In the genomic region with DNA sequence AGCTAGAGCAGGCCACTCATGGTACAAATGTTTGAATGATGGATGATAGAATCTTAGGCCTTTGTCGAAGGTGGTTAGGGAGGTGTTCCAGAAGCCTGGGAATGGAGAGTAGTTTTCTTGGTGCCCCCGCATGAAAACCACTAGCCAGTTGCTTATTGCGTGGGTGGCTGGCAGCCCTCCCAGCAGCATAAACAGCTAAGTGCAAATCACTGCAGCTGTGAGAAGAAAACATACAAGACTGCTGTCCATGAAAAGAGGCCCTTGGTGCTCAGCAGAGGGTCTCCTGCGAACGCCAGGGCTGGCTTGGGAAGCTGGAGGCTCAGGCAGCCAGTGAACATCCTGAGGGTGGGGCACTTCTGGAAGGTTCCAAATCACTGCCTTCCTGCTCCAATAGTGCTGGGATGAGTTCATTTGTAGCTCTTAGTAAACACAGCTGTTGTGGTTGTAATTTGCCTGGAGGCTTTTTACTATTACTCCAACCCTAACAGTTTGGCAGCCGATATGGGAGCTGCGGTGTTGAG, we compare ENCODE assay signal across 1 cellular context.
TF ChIP-seq lines count a peak whose summit lies in the region.

No MANE protein-coding gene starts in this region.

TF ChIP-seq in HepG2, 621 proteins besides CTCF, POLR2A, EP300 and RAD21 (continued from another document):
- TF ChIP-seq, protein P1, sequence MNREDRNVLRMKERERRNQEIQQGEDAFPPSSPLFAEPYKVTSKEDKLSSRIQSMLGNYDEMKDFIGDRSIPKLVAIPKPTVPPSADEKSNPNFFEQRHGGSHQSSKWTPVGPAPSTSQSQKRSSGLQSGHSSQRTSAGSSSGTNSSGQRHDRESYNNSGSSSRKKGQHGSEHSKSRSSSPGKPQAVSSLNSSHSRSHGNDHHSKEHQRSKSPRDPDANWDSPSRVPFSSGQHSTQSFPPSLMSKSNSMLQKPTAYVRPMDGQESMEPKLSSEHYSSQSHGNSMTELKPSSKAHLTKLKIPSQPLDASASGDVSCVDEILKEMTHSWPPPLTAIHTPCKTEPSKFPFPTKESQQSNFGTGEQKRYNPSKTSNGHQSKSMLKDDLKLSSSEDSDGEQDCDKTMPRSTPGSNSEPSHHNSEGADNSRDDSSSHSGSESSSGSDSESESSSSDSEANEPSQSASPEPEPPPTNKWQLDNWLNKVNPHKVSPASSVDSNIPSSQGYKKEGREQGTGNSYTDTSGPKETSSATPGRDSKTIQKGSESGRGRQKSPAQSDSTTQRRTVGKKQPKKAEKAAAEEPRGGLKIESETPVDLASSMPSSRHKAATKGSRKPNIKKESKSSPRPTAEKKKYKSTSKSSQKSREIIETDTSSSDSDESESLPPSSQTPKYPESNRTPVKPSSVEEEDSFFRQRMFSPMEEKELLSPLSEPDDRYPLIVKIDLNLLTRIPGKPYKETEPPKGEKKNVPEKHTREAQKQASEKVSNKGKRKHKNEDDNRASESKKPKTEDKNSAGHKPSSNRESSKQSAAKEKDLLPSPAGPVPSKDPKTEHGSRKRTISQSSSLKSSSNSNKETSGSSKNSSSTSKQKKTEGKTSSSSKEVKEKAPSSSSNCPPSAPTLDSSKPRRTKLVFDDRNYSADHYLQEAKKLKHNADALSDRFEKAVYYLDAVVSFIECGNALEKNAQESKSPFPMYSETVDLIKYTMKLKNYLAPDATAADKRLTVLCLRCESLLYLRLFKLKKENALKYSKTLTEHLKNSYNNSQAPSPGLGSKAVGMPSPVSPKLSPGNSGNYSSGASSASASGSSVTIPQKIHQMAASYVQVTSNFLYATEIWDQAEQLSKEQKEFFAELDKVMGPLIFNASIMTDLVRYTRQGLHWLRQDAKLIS (CRISPR knock-in tag; IDR thresholded peaks at IDR 0.05) = no peak
- TF ChIP-seq NFKB2 (CRISPR knock-in tag; IDR thresholded peaks at IDR 0.05; ENCODE audit: borderline replicate concordance) (no peak), GABPA (IDR thresholded peaks at IDR 0.05; ENCODE audit: low read depth, low read length) (no peak), GABPA (CRISPR knock-in tag; IDR thresholded peaks at IDR 0.05; ENCODE audit: low read depth) (no peak), HNRNPL (IDR thresholded peaks at IDR 0.05; ENCODE audit: low read depth, low read length) (no peak), TSC22D2 (CRISPR knock-in tag; IDR thresholded peaks at IDR 0.05; ENCODE audit: borderline replicate concordance) (no peak), HHEX (CRISPR knock-in tag; IDR thresholded peaks at IDR 0.05) (no peak), TOPORS (CRISPR knock-in tag; IDR thresholded peaks at IDR 0.05) (no peak), RARA (CRISPR knock-in tag; IDR thresholded peaks at IDR 0.05) (no peak), HCFC1 (IDR thresholded peaks at IDR 0.05; ENCODE audit: low read depth, low read length) (no peak), AKAP8 (CRISPR knock-in tag; IDR thresholded peaks at IDR 0.05) (no peak), SPEN (CRISPR knock-in tag; IDR thresholded peaks at IDR 0.05; ENCODE audit: low read depth) (no peak), ZNF615 (CRISPR knock-in tag; IDR thresholded peaks at IDR 0.05; ENCODE audit: borderline replicate concordance) (no peak), CREB1 (IDR thresholded peaks at IDR 0.05) (no peak), CREB1 (CRISPR knock-in tag; IDR thresholded peaks at IDR 0.05) (no peak)
- TF ChIP-seq, protein P2, sequence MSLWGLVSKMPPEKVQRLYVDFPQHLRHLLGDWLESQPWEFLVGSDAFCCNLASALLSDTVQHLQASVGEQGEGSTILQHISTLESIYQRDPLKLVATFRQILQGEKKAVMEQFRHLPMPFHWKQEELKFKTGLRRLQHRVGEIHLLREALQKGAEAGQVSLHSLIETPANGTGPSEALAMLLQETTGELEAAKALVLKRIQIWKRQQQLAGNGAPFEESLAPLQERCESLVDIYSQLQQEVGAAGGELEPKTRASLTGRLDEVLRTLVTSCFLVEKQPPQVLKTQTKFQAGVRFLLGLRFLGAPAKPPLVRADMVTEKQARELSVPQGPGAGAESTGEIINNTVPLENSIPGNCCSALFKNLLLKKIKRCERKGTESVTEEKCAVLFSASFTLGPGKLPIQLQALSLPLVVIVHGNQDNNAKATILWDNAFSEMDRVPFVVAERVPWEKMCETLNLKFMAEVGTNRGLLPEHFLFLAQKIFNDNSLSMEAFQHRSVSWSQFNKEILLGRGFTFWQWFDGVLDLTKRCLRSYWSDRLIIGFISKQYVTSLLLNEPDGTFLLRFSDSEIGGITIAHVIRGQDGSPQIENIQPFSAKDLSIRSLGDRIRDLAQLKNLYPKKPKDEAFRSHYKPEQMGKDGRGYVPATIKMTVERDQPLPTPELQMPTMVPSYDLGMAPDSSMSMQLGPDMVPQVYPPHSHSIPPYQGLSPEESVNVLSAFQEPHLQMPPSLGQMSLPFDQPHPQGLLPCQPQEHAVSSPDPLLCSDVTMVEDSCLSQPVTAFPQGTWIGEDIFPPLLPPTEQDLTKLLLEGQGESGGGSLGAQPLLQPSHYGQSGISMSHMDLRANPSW (CRISPR knock-in tag; IDR thresholded peaks at IDR 0.05; ENCODE audit: borderline replicate concordance) = no peak
- TF ChIP-seq, protein P3, sequence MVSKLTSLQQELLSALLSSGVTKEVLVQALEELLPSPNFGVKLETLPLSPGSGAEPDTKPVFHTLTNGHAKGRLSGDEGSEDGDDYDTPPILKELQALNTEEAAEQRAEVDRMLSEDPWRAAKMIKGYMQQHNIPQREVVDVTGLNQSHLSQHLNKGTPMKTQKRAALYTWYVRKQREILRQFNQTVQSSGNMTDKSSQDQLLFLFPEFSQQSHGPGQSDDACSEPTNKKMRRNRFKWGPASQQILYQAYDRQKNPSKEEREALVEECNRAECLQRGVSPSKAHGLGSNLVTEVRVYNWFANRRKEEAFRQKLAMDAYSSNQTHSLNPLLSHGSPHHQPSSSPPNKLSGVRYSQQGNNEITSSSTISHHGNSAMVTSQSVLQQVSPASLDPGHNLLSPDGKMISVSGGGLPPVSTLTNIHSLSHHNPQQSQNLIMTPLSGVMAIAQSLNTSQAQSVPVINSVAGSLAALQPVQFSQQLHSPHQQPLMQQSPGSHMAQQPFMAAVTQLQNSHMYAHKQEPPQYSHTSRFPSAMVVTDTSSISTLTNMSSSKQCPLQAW (CRISPR knock-in tag; IDR thresholded peaks at IDR 0.05) = no peak
- TF ChIP-seq, protein P4, sequence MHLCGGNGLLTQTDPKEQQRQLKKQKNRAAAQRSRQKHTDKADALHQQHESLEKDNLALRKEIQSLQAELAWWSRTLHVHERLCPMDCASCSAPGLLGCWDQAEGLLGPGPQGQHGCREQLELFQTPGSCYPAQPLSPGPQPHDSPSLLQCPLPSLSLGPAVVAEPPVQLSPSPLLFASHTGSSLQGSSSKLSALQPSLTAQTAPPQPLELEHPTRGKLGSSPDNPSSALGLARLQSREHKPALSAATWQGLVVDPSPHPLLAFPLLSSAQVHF (CRISPR knock-in tag; IDR thresholded peaks at IDR 0.05) = no peak
- TF ChIP-seq, protein P5, sequence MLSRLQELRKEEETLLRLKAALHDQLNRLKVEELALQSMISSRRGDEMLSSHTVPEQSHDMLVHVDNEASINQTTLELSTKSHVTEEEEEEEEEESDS (CRISPR knock-in tag; IDR thresholded peaks at IDR 0.05; ENCODE audit: borderline replicate concordance) = no peak
- TF ChIP-seq, protein P6, sequence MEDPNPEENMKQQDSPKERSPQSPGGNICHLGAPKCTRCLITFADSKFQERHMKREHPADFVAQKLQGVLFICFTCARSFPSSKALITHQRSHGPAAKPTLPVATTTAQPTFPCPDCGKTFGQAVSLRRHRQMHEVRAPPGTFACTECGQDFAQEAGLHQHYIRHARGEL (CRISPR knock-in tag; IDR thresholded peaks at IDR 0.05) = no peak
- TF ChIP-seq, protein P7, sequence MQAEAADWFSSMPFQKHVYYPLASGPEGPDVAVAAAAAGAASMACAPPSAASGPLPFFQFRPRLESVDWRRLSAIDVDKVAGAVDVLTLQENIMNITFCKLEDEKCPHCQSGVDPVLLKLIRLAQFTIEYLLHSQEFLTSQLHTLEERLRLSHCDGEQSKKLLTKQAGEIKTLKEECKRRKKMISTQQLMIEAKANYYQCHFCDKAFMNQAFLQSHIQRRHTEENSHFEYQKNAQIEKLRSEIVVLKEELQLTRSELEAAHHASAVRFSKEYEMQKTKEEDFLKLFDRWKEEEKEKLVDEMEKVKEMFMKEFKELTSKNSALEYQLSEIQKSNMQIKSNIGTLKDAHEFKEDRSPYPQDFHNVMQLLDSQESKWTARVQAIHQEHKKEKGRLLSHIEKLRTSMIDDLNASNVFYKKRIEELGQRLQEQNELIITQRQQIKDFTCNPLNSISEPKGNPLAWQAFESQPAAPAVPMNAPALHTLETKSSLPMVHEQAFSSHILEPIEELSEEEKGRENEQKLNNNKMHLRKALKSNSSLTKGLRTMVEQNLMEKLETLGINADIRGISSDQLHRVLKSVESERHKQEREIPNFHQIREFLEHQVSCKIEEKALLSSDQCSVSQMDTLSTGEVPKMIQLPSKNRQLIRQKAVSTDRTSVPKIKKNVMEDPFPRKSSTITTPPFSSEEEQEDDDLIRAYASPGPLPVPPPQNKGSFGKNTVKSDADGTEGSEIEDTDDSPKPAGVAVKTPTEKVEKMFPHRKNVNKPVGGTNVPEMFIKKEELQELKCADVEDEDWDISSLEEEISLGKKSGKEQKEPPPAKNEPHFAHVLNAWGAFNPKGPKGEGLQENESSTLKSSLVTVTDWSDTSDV (CRISPR knock-in tag; IDR thresholded peaks at IDR 0.05) = no peak
